ENCODE assay signal across 2 cellular contexts in genomic region chr12:132174703-132175490, GRCh38.
TF ChIP-seq lines count a peak whose summit lies in the region.

No MANE protein-coding gene starts in this region.

TF ChIP-seq in HepG2, 621 proteins besides CTCF, POLR2A, EP300 and RAD21:
- TF ChIP-seq EZH2 (conservative IDR thresholded peaks at IDR 0.05; ENCODE audit: low read depth, low read length) (0 out of 2 replicates have a peak, but pooled peaks have one; percentile 28), NCOR1 (IDR thresholded peaks at IDR 0.05; ENCODE audit: borderline replicate concordance, low read length) (no peak)

TF ChIP-seq in K562, 482 proteins besides CTCF, POLR2A, EP300 and RAD21:
- TF ChIP-seq MECOM (CRISPR knock-in tag; IDR thresholded peaks at IDR 0.05) (no peak), PHTF2 (CRISPR knock-in tag; IDR thresholded peaks at IDR 0.05) (no peak), SFPQ (IDR thresholded peaks at IDR 0.05; ENCODE audit: low read depth, low read length) (no peak), ARID4B (CRISPR knock-in tag; IDR thresholded peaks at IDR 0.05) (no peak), SREBF1 (IDR thresholded peaks at IDR 0.05; ENCODE audit: borderline replicate concordance, low read depth, low read length) (no peak), ZNF318 (IDR thresholded peaks at IDR 0.05; ENCODE audit: borderline replicate concordance in 1 of 2, low read depth in 1 of 2) (no peak), NFRKB (IDR thresholded peaks at IDR 0.05; ENCODE audit: low read depth) (no peak), JUNB (CRISPR knock-in tag; conservative IDR thresholded peaks at IDR 0.05) (no peak), EP400 (IDR thresholded peaks at IDR 0.05) (no peak), GTF3C2 (IDR thresholded peaks at IDR 0.05; ENCODE audit: borderline replicate concordance, extremely low read depth, insufficient read length) (no peak), SMARCC2 (IDR thresholded peaks at IDR 0.05; ENCODE audit: low read depth) (no peak), ZNF518B (CRISPR knock-in tag; IDR thresholded peaks at IDR 0.05) (no peak), PRPF4 (IDR thresholded peaks at IDR 0.05; ENCODE audit: insufficient read depth, low read depth, low read length, poor library complexity, severe bottlenecking) (no peak), GTF2F1 (IDR thresholded peaks at IDR 0.05; ENCODE audit: low read depth, low read length) (no peak), THAP12 (CRISPR knock-in tag; IDR thresholded peaks at IDR 0.05) (no peak), ETV5 (CRISPR knock-in tag; IDR thresholded peaks at IDR 0.05; ENCODE audit: low read depth) (no peak)
TF ChIP-seq in K562: peak in this region for 0.
